In the genomic region with DNA sequence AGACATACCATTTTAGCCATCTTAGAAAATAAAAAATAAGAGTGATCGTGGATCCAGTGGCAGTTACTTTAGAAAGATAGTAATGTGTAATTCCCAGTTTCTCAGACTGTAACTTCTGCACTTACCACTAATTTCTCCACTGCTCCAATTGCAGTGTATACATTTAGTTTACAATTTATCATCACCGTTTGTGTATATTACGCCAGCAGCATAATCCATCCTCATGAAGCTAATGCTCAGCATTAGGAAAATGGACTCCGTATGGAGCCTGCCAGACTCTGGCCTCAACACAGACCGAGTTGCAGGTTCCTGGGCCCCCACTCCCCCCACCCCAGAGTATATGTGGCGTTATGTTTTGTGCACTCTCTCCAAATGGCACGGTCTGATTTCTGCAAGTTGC, we compare ENCODE assay signal across 16 cellular contexts.
DNase-seq lines count a peak whose midpoint lies in the region; ATAC-seq and TF ChIP-seq lines count a peak whose summit lies in the region.
"Had no signal": no experiment of that assay in that cellular context is flagged by ENCODE, and none has a peak within 500 bp of the region (broad histone marks: within the 10 kb centered on the region; RNA-seq: fewer than 3 reads in every experiment).

No MANE protein-coding gene starts in this region.

- no peaks in the 10 kb centered on the region for H3K4me1 ChIP-seq in heart right ventricle
- H3K4me1 ChIP-seq in MM.1S (ENCODE audit: low read length) = no peaks in the 10 kb centered on the region

- no peak for DNase-seq in activated naive CD4-positive, alpha-beta T cell (lab: John Stamatoyannopoulos, UW)
- DNase-seq in islet precursor cell (peak; percentile 1), retina (peak; percentile 32), heart right ventricle (no peak), MM.1S (no peak)
- DNase-seq: Calu3; CD8-positive, alpha-beta T cell; DMS79 treated with DMSO at 0.1 percent for 48 hours; GF-D8; HCEC 1CT had no signal

- no peak overlapping the region for H3K4me3 Mint-ChIP-seq in activated naive CD4-positive, alpha-beta T cell treated with anti-CD3 and anti-CD28 coated beads, Interleukin-2, amount 50 U/mL, for 24 hours
- H3K4me3 Mint-ChIP-seq: B cell; CD8-positive, alpha-beta T cell; GM23338 had no signal

- no peak for TF ChIP-seq CTCF in heart right ventricle (IDR thresholded peaks at IDR 0.05)
- no peak for TF ChIP-seq CTCF in MM.1S (IDR thresholded peaks at IDR 0.05; ENCODE audit: low read length)

- WGBS in heart right ventricle, 2 donors = 87 to 89% methylated on average over 7 of the region's 7 CpGs

- no peaks in the 10 kb centered on the region for H3K9me3 ChIP-seq in heart right ventricle
- no peaks in the 10 kb centered on the region for H3K9me3 ChIP-seq in MM.1S (replicated peaks; ENCODE audit: insufficient read depth, low read length)
- H3K9me3 ChIP-seq: BLaER1 treated with 17β-estradiol and CSF1 and Interleukin-3, amounts not matched to agents 10 nM and 100 nM had no signal

- H3K27me3 ChIP-seq in heart right ventricle (peaks cover 0 to 44% (median 28%) of the 10 kb centered on the region in 7 donors), MM.1S (replicated peaks; ENCODE audit: insufficient read depth, low read length) (peaks cover 58% of the 10 kb centered on the region)

- no peaks in the 10 kb centered on the region for H3K79me2 ChIP-seq in MM.1S (ENCODE audit: low read length)

- H3K4me2 ChIP-seq in MM.1S (ENCODE audit: low read depth, low read length) = no peak overlapping the region
- H3K4me2 ChIP-seq: BLaER1 treated with 17β-estradiol and CSF1 and Interleukin-3, amounts not matched to agents 10 nM and 100 nM; GM23338 had no signal

- H3F3A ChIP-seq in MM.1S (ENCODE audit: insufficient read depth, low read length) = no peaks in the 10 kb centered on the region

- H3K9me3 Mint-ChIP-seq in activated naive CD4-positive, alpha-beta T cell treated with anti-CD3 and anti-CD28 coated beads, Interleukin-2, amount 50 U/mL, for 24 hours = no peaks in the 10 kb centered on the region
- H3K9me3 Mint-ChIP-seq: CD8-positive, alpha-beta T cell; GM23338 had no signal

- H3K9me2 ChIP-seq in MM.1S (replicated peaks; ENCODE audit: insufficient read depth, low read length) = no peaks in the 10 kb centered on the region

- peaks cover 20% of the 10 kb centered on the region for H3K27me3 Mint-ChIP-seq in activated naive CD4-positive, alpha-beta T cell treated with anti-CD3 and anti-CD28 coated beads, Interleukin-2, amount 50 U/mL, for 24 hours
- H3K27me3 Mint-ChIP-seq: B cell had no signal

- H3K9ac ChIP-seq in MM.1S (ENCODE audit: low read length) = no peak overlapping the region
- H3K9ac ChIP-seq: BLaER1 treated with 17β-estradiol and CSF1 and Interleukin-3, amounts not matched to agents 10 nM and 100 nM had no signal

- H3K4me1 Mint-ChIP-seq in activated naive CD4-positive, alpha-beta T cell treated with anti-CD3 and anti-CD28 coated beads, Interleukin-2, amount 50 U/mL, for 24 hours = no peaks in the 10 kb centered on the region
- H3K4me1 Mint-ChIP-seq: B cell had no signal

- no peak overlapping the region for H3K27ac ChIP-seq in heart right ventricle
- H3K27ac ChIP-seq in MM.1S (ENCODE audit: low read length) = no peak overlapping the region
- H3K27ac ChIP-seq: 22Rv1; BLaER1 treated with 17β-estradiol and CSF1 and Interleukin-3, amounts not matched to agents 10 nM and 100 nM had no signal

- H3K36me3 ChIP-seq in heart right ventricle = no peaks in the 10 kb centered on the region
- H3K36me3 ChIP-seq in MM.1S (replicated peaks; ENCODE audit: insufficient read depth, low read length) = no peaks in the 10 kb centered on the region
- H3K36me3 ChIP-seq: BLaER1 treated with 17β-estradiol and CSF1 and Interleukin-3, amounts not matched to agents 10 nM and 100 nM had no signal

- intact Hi-C loops in heart right ventricle (cut with DNase I) = no loop called here

- ATAC-seq in HG03196 (IDR thresholded peaks at IDR 0.05; ENCODE audit: unreplicated experiment) = no peak
- ATAC-seq in heart right ventricle = no peak
- ATAC-seq: CD8-positive, alpha-beta T cell; GM23338 had no signal

- H2AFZ ChIP-seq in MM.1S (ENCODE audit: low read length) = no peak overlapping the region
- H2AFZ ChIP-seq: GM23338 had no signal

- peak overlapping the region; percentile 56 for H3K27ac Mint-ChIP-seq in activated naive CD4-positive, alpha-beta T cell treated with anti-CD3 and anti-CD28 coated beads, Interleukin-2, amount 50 U/mL, for 24 hours
- H3K27ac Mint-ChIP-seq: B cell; CD8-positive, alpha-beta T cell; GM23338 had no signal

- H3K36me3 Mint-ChIP-seq in activated naive CD4-positive, alpha-beta T cell treated with anti-CD3 and anti-CD28 coated beads, Interleukin-2, amount 50 U/mL, for 24 hours = no peaks in the 10 kb centered on the region
- H3K36me3 Mint-ChIP-seq: CD8-positive, alpha-beta T cell had no signal

- no peaks in the 10 kb centered on the region for H4K20me1 ChIP-seq in MM.1S (ENCODE audit: insufficient read depth, low read length)
- H4K20me1 ChIP-seq: BLaER1 treated with 17β-estradiol and CSF1 and Interleukin-3, amounts not matched to agents 10 nM and 100 nM had no signal

- no peak overlapping the region for H3K4me3 ChIP-seq in heart right ventricle
- no peak overlapping the region for H3K4me3 ChIP-seq in MM.1S (ENCODE audit: low read length)
- H3K4me3 ChIP-seq: BLaER1 treated with 17β-estradiol and CSF1 and Interleukin-3, amounts not matched to agents 10 nM and 100 nM; GM23338 had no signal

Comparison
In these comparisons a context has a peak if more than half of its experiments do, and no peak if none do; other contexts are left out.
1. DNase-seq: peak in islet precursor cell (single experiment) and retina (single experiment); none in activated naive CD4-positive, alpha-beta T cell (0 of 4), heart right ventricle (0 of 2) and MM.1S (single experiment).